Comparison of ENCODE assay signal across 16 cellular contexts in genomic region chr2:222973237-222973636, GRCh38.
DNase-seq lines count a peak whose midpoint lies in the region; ATAC-seq and TF ChIP-seq lines count a peak whose summit lies in the region.
"Had no signal": no experiment of that assay in that cellular context is flagged by ENCODE, and none has a peak within 500 bp of the region (broad histone marks: within the 10 kb centered on the region; RNA-seq: fewer than 3 reads in every experiment).

No MANE protein-coding gene starts in this region.

- TF ChIP-seq CTCF in fibroblast of lung (conservative IDR thresholded peaks at IDR 0.05 in 1 of 2, IDR thresholded peaks at IDR 0.05 in 1 of 2; ENCODE audit: low read depth in 1 of 2, low read length in 2 of 2) = no peak
- TF ChIP-seq CTCF in mucosa of descending colon (IDR thresholded peaks at IDR 0.05) = no peak

- no peaks in the 10 kb centered on the region for H3K4me1 ChIP-seq in fibroblast of lung (ENCODE audit: control insufficient read depth, extremely low read depth, insufficient read depth, low read length)
- no peaks in the 10 kb centered on the region for H3K4me1 ChIP-seq in mucosa of descending colon (ENCODE audit: low read depth)

- H3K4me2 ChIP-seq in fibroblast of lung (ENCODE audit: extremely low read depth, insufficient read depth, low read length) = no peak overlapping the region

- no peak overlapping the region for H3K9ac ChIP-seq in fibroblast of lung (ENCODE audit: insufficient read depth, low read length)

- ATAC-seq in mucosa of descending colon = no peak
- ATAC-seq: Right ventricle myocardium inferior had no signal

- no peaks in the 10 kb centered on the region for H3K9me3 ChIP-seq in fibroblast of lung (ENCODE audit: control insufficient read depth, insufficient read depth, low read depth, low read length)
- H3K9me3 ChIP-seq in mucosa of descending colon = no peaks in the 10 kb centered on the region
- H3K9me3 ChIP-seq: BE2C had no signal

- no peaks in the 10 kb centered on the region for H3K27me3 ChIP-seq in fibroblast of lung (ENCODE audit: control insufficient read depth, insufficient read depth, low read length)
- H3K27me3 ChIP-seq: BE2C had no signal

- H3K4me3 ChIP-seq in fibroblast of lung (replicated peaks in 1 of 4; ENCODE audit: control extremely low read depth in 1 of 4, insufficient read depth in 1 of 4, low read depth in 3 of 4, low read length in 4 of 4) (no peak overlapping the region), mucosa of descending colon (no peak overlapping the region)

- no peaks in the 10 kb centered on the region for H3K36me3 ChIP-seq in fibroblast of lung (ENCODE audit: control insufficient read depth, insufficient read depth, low read length)
- no peaks in the 10 kb centered on the region for H3K36me3 ChIP-seq in mucosa of descending colon (ENCODE audit: low read depth)
- H3K36me3 ChIP-seq: BE2C had no signal

- no peak overlapping the region for H2AFZ ChIP-seq in fibroblast of lung (ENCODE audit: low read length)

- peak; percentile 22 for DNase-seq in HK-2 (ENCODE audit: unreplicated experiment)
- peak; percentile 59 for DNase-seq in NCI-H226
- peak; percentile 13 to 48 for DNase-seq in fibroblast of lung (ENCODE audit: low read depth in 2 of 2)
- DNase-seq in renal cortical epithelial cell (ENCODE audit: low read depth) = peak; percentile 38
- DNase-seq in mucosa of descending colon = no peak
- no peak for DNase-seq in NCI-H82 (lab: John Stamatoyannopoulos, UW)
- DNase-seq in Kasumi-1 (lab: John Stamatoyannopoulos, UW) = no peak
- DNase-seq: BE2C; CD4-positive, alpha-beta memory T cell; DMS79 treated with DMSO at 0.1 percent for 48 hours; Karpas-422; NCI-H1694; NCI-H2107; NCI-H345; NCI-H69 had no signal

- H3K27ac ChIP-seq in fibroblast of lung (ENCODE audit: insufficient read depth, low read length) = no peak overlapping the region

- H3K79me2 ChIP-seq in fibroblast of lung (ENCODE audit: control insufficient read depth, insufficient read depth, low read length) = no peaks in the 10 kb centered on the region

- no peaks in the 10 kb centered on the region for H4K20me1 ChIP-seq in fibroblast of lung (ENCODE audit: control insufficient read depth, extremely low read depth, insufficient read depth, low read length)

- intact Hi-C loops in mucosa of descending colon (cut with DNase I, micrococcal nuclease) = loop anchor here in 1 of 2 donors (5.0 kb wide), 1 partner anchor 824 kb away; no protein-coding TSS in a partner anchor

Comparison
In these comparisons a context has a peak if more than half of its experiments do, and no peak if none do; other contexts are left out.
1. DNase-seq: peak in HK-2 (single experiment), NCI-H226 (single experiment), fibroblast of lung (2 of 2) and renal cortical epithelial cell (single experiment); none in mucosa of descending colon (0 of 3), NCI-H82 (single experiment) and Kasumi-1 (0 of 2).